8 cellular contexts compared by ENCODE assay signal in genomic region chr4:81421346-81422218, GRCh38. TPM values are rescaled to one million over a fixed set of nuclear protein-coding genes. Genes with fewer than 3 reads are reported as not detected.
DNase-seq lines count a peak whose midpoint lies in the region; ATAC-seq, FAIRE-seq and TF ChIP-seq lines count a peak whose summit lies in the region.

No MANE protein-coding gene starts in this region.

- POLR2A ChIA-PET in CD4-positive, alpha-beta T cell (lab: Charles Lee): no interaction called here

- H3K4me3 ChIP-seq in GM23248: no peak overlapping the region
- H3K4me3 ChIP-seq in astrocyte (ENCODE audit: insufficient read depth, low read depth, low read length): no peak overlapping the region
- H3K4me3 ChIP-seq in mucosa of rectum (ENCODE audit: low read length in 2 of 2): no peak overlapping the region

- H3K4me3 Mint-ChIP-seq in astrocyte (ENCODE audit: unreplicated experiment): no peak overlapping the region
- H3K4me3 Mint-ChIP-seq in CD4-positive, alpha-beta T cell: no peak overlapping the region

- peak; percentile 100 for ATAC-seq in GM18511 (IDR thresholded peaks at IDR 0.05; ENCODE audit: unreplicated experiment)
- no peak for ATAC-seq in CD4-positive, alpha-beta T cell (ENCODE audit: poor library complexity)

- in situ Hi-C loops in GM23248 (cut with MboI): no loop called here

- WGBS in GM23248 (ENCODE audit: low coverage in 1 of 2, low lambda C conversion rate in 2 of 2, missing lambda C conversion rate in 2 of 2), 2 experiments: 72 to 79% methylated on average over 6 of the region's 6 CpGs

- no peak overlapping the region for H3K27ac ChIP-seq in GM23248
- H3K27ac ChIP-seq in astrocyte (ENCODE audit: low read depth, low read length): no peak overlapping the region
- peak overlapping the region; percentile 69 to 79 for H3K27ac ChIP-seq in mucosa of rectum (ENCODE audit: low read depth in 2 of 2, low read length in 2 of 2)
- no peak overlapping the region for H3K27ac ChIP-seq in CD4-positive, alpha-beta T cell (ENCODE audit: low read depth, low read length)

- no peaks in the 10 kb centered on the region for H3K9me3 ChIP-seq in GM23248 (ENCODE audit: low read depth)
- no peaks in the 10 kb centered on the region for H3K9me3 ChIP-seq in astrocyte (ENCODE audit: insufficient read depth, low read depth, low read length)
- no peaks in the 10 kb centered on the region for H3K9me3 ChIP-seq in mucosa of rectum (ENCODE audit: control insufficient read depth in 2 of 2, low read length in 2 of 2)
- no peaks in the 10 kb centered on the region for H3K9me3 ChIP-seq in CD4-positive, alpha-beta T cell (ENCODE audit: control insufficient read depth, low read length)

- no peak overlapping the region for H3K9ac ChIP-seq in GM23248
- H3K9ac ChIP-seq in astrocyte (ENCODE audit: low read length): no peak overlapping the region
- peak overlapping the region in 1 of 2 donors; percentile 7 for H3K9ac ChIP-seq in mucosa of rectum (ENCODE audit: low read depth in 1 of 2, low read length in 2 of 2)

- peaks cover 10% of the 10 kb centered on the region; the same call in 1 of the 2 replicates for H3K27me3 ChIP-seq in GM23248 (replicated peaks; ENCODE audit: insufficient read depth)
- H3K27me3 ChIP-seq in astrocyte (ENCODE audit: insufficient read depth, low read length): no peaks in the 10 kb centered on the region
- no peaks in the 10 kb centered on the region for H3K27me3 ChIP-seq in mucosa of rectum (ENCODE audit: control insufficient read depth in 2 of 2, insufficient read depth in 2 of 2, low read length in 2 of 2)
- H3K27me3 ChIP-seq in CD4-positive, alpha-beta T cell (ENCODE audit: control insufficient read depth, insufficient read depth, low read length): no peaks in the 10 kb centered on the region

- H3K36me3 ChIP-seq in GM23248 (ENCODE audit: low read depth): no peaks in the 10 kb centered on the region
- no peaks in the 10 kb centered on the region for H3K36me3 ChIP-seq in astrocyte (ENCODE audit: insufficient read depth, low read length)
- peaks cover 3 to 9% of the 10 kb centered on the region in 2 donors for H3K36me3 ChIP-seq in mucosa of rectum (ENCODE audit: control insufficient read depth in 2 of 2, insufficient read depth in 2 of 2, low read length in 2 of 2)

- H3K4me2 ChIP-seq in GM23248 (ENCODE audit: unreplicated experiment) (no peak overlapping the region), astrocyte (ENCODE audit: low read length) (no peak overlapping the region)

- peaks cover 8% of the 10 kb centered on the region for H3K27me3 Mint-ChIP-seq in astrocyte (ENCODE audit: low read depth, unreplicated experiment)
- no peaks in the 10 kb centered on the region for H3K27me3 Mint-ChIP-seq in CD4-positive, alpha-beta T cell

- H3K4me1 Mint-ChIP-seq in astrocyte (ENCODE audit: low read depth, unreplicated experiment): peaks cover 12% of the 10 kb centered on the region
- H3K4me1 Mint-ChIP-seq in CD4-positive, alpha-beta T cell (ENCODE audit: low read depth): no peaks in the 10 kb centered on the region

- TF ChIP-seq CTCF in astrocyte (IDR thresholded peaks at IDR 0.05; ENCODE audit: insufficient read depth, low read depth, low read length): no peak
- no peak for TF ChIP-seq CTCF in CD4-positive, alpha-beta T cell (IDR thresholded peaks at IDR 0.05)

- H3K9me3 Mint-ChIP-seq in astrocyte (ENCODE audit: unreplicated experiment): no peaks in the 10 kb centered on the region
- no peaks in the 10 kb centered on the region for H3K9me3 Mint-ChIP-seq in CD4-positive, alpha-beta T cell

- no peak overlapping the region for H2AFZ ChIP-seq in GM23248
- H2AFZ ChIP-seq in astrocyte (ENCODE audit: low read depth, low read length): no peak overlapping the region

- H3K79me2 ChIP-seq in GM23248 (ENCODE audit: insufficient read depth) (no peaks in the 10 kb centered on the region), astrocyte (ENCODE audit: insufficient read depth, low read length) (no peaks in the 10 kb centered on the region)

- H3K4me1 ChIP-seq in GM23248 (ENCODE audit: insufficient read depth) (no peaks in the 10 kb centered on the region), astrocyte (ENCODE audit: insufficient read depth, low read length) (no peaks in the 10 kb centered on the region), mucosa of rectum (ENCODE audit: control insufficient read depth in 2 of 2, insufficient read depth in 2 of 2, low read length in 2 of 2) (peaks cover 0 to 10% of the 10 kb centered on the region in 2 donors)

- DNase-seq in GM23248 (peak; percentile 36), Kasumi-1 (lab: John Stamatoyannopoulos, UW) (peak; percentile 82 to 92), astrocyte (ENCODE audit: low read depth) (peak; percentile 47), NCI-H2196 treated with DMSO at 0.1 percent for 48 hours (lab: John Stamatoyannopoulos, UW; ENCODE audit: unreplicated experiment) (no peak), COLO829 (ENCODE audit: low spot score) (no peak)
- no peak for DNase-seq in CD4-positive, alpha-beta T cell

- intact Hi-C loops in CD4-positive, alpha-beta T cell (cut with DNase I, micrococcal nuclease): no loop called here

- H4K20me1 ChIP-seq in GM23248 (ENCODE audit: insufficient read depth): no peaks in the 10 kb centered on the region
- H4K20me1 ChIP-seq in astrocyte (ENCODE audit: insufficient read depth, low read length): no peaks in the 10 kb centered on the region

- FAIRE-seq in astrocyte (lab: Jason Lieb, UNC): no peak

- no peaks in the 10 kb centered on the region for H3K9me2 ChIP-seq in GM23248 (ENCODE audit: insufficient read depth)

- H3K36me3 Mint-ChIP-seq in astrocyte (ENCODE audit: low read depth, unreplicated experiment): no peaks in the 10 kb centered on the region
- H3K36me3 Mint-ChIP-seq in CD4-positive, alpha-beta T cell (ENCODE audit: low read depth): peaks cover 25% of the 10 kb centered on the region

- no peak overlapping the region for H3K27ac Mint-ChIP-seq in astrocyte (ENCODE audit: unreplicated experiment)
- H3K27ac Mint-ChIP-seq in CD4-positive, alpha-beta T cell: no peak overlapping the region

- CTCF ChIA-PET in CD4-positive, alpha-beta T cell (lab: Charles Lee): no interaction called here

- H3F3A ChIP-seq in GM23248 (ENCODE audit: insufficient read depth): no peaks in the 10 kb centered on the region

RNA-seq across cellular contexts. Expression of gene RASGEF1B, which starts 50.1 kb away (rescaled TPM):
- total RNA-seq in GM23248 (2014; rRNA removed; shearing (Covaris generic)): not detected in 2 replicates
- 0.09 TPM in 1 of 2 replicates, not detected in the other for polyA plus RNA-seq in GM23248 (2016; fragmentation: Nextera tagmentation; extraction: Ambion mirVana)
- total RNA-seq in astrocyte: 0.77 and 1.5 TPM in 2 replicates
- 10 to 100 TPM; 69.4 to 73.1 TPM for total RNA-seq in CD4-positive, alpha-beta T cell

Comparison
In these comparisons a context has a peak if more than half of its experiments do, and no peak if none do; other contexts are left out.
1. DNase-seq: peak in GM23248 (single experiment), Kasumi-1 (2 of 2) and astrocyte (single experiment); none in CD4-positive, alpha-beta T cell (0 of 10), NCI-H2196 treated with DMSO at 0.1 percent for 48 hours (single experiment) and COLO829 (single experiment).
2. H3K27ac ChIP-seq: peak in mucosa of rectum (2 of 2); none in GM23248 (single experiment), astrocyte (single experiment) and CD4-positive, alpha-beta T cell (single experiment).
3. RNA of gene RASGEF1B, which starts 50.1 kb away (total RNA-seq): 69.4 to 73.1 TPM in CD4-positive, alpha-beta T cell; 0.77 to 1.5 TPM in astrocyte and not detected in GM23248; every median in the first group is over 10 times any median in the second.